8 cellular contexts compared by ENCODE assay signal in the genomic region with DNA sequence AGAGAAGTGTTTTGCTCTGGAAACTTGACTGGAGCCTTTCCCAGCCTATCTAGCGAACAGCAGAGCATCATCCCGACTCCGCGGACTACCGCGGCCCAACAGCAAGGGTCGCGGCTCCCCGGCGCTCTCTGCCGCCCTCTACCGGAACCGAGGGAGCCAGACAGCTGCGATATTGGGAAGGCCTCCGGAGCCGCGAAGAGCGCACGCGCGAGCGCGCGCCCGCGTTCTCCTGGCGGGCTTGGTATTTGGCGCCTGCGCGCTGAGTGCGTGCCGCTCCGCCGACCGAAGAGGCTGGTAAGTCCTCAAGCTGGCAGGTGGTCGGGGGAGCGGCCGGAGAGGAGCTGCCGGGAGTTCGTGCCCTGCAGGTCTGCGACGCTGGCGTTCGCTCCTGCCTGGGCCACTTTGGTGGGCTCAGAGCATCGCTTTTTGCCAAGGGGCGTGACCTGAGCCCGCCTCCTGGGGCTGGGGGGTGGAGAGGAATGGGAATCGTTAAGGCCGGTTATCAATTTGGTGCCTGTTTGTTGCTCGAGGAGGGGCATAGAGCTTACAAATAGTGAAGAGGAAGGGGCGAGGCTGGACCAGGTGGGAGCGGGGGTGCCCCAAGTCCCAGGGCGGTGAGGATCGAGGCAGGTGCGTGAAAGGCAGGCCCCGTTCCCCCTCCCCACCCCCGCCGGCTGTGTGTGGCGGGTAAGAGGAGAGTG. TPM values are rescaled to one million over a fixed set of nuclear protein-coding genes. Genes with fewer than 3 reads are reported as not detected.
DNase-seq lines count a peak whose midpoint lies in the region; ATAC-seq and TF ChIP-seq lines count a peak whose summit lies in the region.

A gene with protein sequence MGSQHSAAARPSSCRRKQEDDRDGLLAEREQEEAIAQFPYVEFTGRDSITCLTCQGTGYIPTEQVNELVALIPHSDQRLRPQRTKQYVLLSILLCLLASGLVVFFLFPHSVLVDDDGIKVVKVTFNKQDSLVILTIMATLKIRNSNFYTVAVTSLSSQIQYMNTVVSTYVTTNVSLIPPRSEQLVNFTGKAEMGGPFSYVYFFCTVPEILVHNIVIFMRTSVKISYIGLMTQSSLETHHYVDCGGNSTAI (plus strand): TSS at position 257 of the 701 bp plus-strand sequence. CDS start 641 bp downstream, outside the sequence.

- peaks cover 9% of the 10 kb centered on the region for H3K27me3 ChIP-seq in OCI-LY3 (ENCODE audit: low read depth, low read length)

- H3K79me2 ChIP-seq in OCI-LY3 (ENCODE audit: low read length): peaks cover 6% of the 10 kb centered on the region

- H4K20me1 ChIP-seq in OCI-LY3 (ENCODE audit: insufficient read depth, low read length): no peaks in the 10 kb centered on the region

- intact Hi-C loops in mucosa of descending colon (cut with DNase I, micrococcal nuclease): no loop called here

- ATAC-seq in GM21526 (IDR thresholded peaks at IDR 0.05; ENCODE audit: low FRiP score, unreplicated experiment) (peak; percentile 83), mucosa of descending colon (peak; percentile 95)

- H3K4me2 ChIP-seq in OCI-LY3 (ENCODE audit: low read length): peak within 1 kb of the TSS; percentile 87

- H3K4me3 ChIP-seq in OCI-LY3 (ENCODE audit: low read length) (peak within 1 kb of the TSS; percentile 87), mucosa of descending colon (peak within 1 kb of the TSS; percentile 33)

- H3K27ac ChIP-seq in OCI-LY3 (ENCODE audit: low read length): peak within 1 kb of the TSS; percentile 25
- H3K27ac ChIP-seq in epithelial cell of prostate: no peak within 1 kb of the TSS

- H3K36me3 ChIP-seq in OCI-LY3 (replicated peaks; ENCODE audit: low read depth, low read length) (peaks cover 30% of the 10 kb centered on the region), mucosa of descending colon (ENCODE audit: low read depth) (no peaks in the 10 kb centered on the region)

- peaks cover 9% of the 10 kb centered on the region; the same call in 1 of the 2 replicates for H3K4me1 ChIP-seq in OCI-LY3 (ENCODE audit: low read length)
- peaks cover 23% of the 10 kb centered on the region for H3K4me1 ChIP-seq in mucosa of descending colon (ENCODE audit: low read depth)

- peak; percentile 86 for TF ChIP-seq CTCF in OCI-LY3 (IDR thresholded peaks at IDR 0.05; ENCODE audit: low read depth, low read length)
- TF ChIP-seq CTCF in mucosa of descending colon (IDR thresholded peaks at IDR 0.05): peak; percentile 95

- H2AFZ ChIP-seq in OCI-LY3 (ENCODE audit: low read depth, low read length): peak within 1 kb of the TSS; percentile 84

- peak; percentile 90 for DNase-seq in DMS153 (lab: John Stamatoyannopoulos, UW)
- peak; percentile 97 for DNase-seq in HuH-7.5 (ENCODE audit: low spot score)
- DNase-seq in activated T-cell treated with anti-CD3 and anti-CD28 coated beads for 24 hours (ENCODE audit: low read depth): peak; percentile 88
- peak; percentile 27 for DNase-seq in epithelial cell of prostate (ENCODE audit: low read depth, low spot score)
- peak; percentile 93 to 95 (median 95) for DNase-seq in mucosa of descending colon
- DNase-seq in stimulated activated CD8-positive, alpha-beta memory T cell treated with anti-CD3 and anti-CD28 coated beads, Interleukin-4, amount 100 ng/mL, for 24 hours (ENCODE audit: low read depth): peak; percentile 86

- H3K9me3 ChIP-seq in OCI-LY3 (ENCODE audit: insufficient read depth, low read length): no peaks in the 10 kb centered on the region
- H3K9me3 ChIP-seq in mucosa of descending colon: no peaks in the 10 kb centered on the region

- peak within 1 kb of the TSS; percentile 78 for H3K9ac ChIP-seq in OCI-LY3 (ENCODE audit: low read length)

RNA-seq across cellular contexts. Expression of the gene that starts here (rescaled TPM):
- total RNA-seq in mucosa of descending colon: 100 to 1,000 TPM in 2 of 3 donors, 10 to 100 TPM in 1; 93.9 to 208 (median 183) TPM

Comparison
In these comparisons a context has a peak if more than half of its experiments do, and no peak if none do; other contexts are left out.
1. DNase-seq: peak in every context shown above with its lines; median percentile 97 in HuH-7.5; 95 in mucosa of descending colon; 90 in DMS153; 88 in activated T-cell treated with anti-CD3 and anti-CD28 coated beads for 24 hours; 86 in stimulated activated CD8-positive, alpha-beta memory T cell treated with anti-CD3 and anti-CD28 coated beads, Interleukin-4, amount 100 ng/mL, for 24 hours; 27 in epithelial cell of prostate.